In the genomic region with DNA sequence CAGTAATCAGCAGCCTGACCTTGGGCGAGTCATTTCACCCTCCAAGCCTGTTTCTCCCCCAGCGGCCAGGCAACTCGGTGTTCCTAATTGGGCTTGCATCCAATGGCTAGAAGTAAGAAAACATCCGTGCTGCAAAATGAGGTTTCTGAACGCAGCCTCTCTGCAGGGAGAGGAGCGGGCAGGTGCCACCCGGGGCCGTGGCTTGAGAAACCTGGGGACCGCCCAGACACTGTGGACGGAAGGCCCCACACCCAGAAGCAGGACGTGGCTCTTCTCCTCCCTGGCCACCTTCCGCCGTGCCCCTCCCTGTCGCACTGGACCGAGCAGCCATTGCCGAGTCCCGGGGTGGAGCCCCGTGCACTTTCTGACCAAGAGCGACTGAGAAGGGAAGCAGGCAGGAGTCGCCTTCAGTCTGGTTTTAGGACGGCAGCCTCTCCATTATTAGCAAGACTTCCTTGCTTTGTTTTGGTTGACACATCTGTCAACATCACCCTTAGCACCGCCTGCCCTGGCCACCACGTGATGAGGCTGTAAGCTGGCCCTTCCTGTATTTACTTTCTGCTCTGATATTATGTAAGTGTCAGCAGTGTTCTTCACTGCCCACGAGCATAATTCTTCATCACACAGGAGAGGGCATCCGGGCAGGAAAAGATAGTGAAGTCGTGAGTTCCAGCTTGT, we compare ENCODE assay signal across 8 cellular contexts. TPM values are rescaled to one million over a fixed set of nuclear protein-coding genes. Genes with fewer than 3 reads are reported as not detected.
DNase-seq lines count a peak whose midpoint lies in the region; ATAC-seq, FAIRE-seq and TF ChIP-seq lines count a peak whose summit lies in the region.

No MANE protein-coding gene starts in this region.

- H3K27ac ChIP-seq in sigmoid colon, result peak overlapping the region; percentile 98 to 100 (median 100)

- no peak for TF ChIP-seq CTCF in bronchial epithelial cell (IDR thresholded peaks at IDR 0.05; ENCODE audit: insufficient read depth, low read length, severe bottlenecking)
- TF ChIP-seq CTCF in sigmoid colon (IDR thresholded peaks at IDR 0.05), result no peak

- TF ChIP-seq EP300 in sigmoid colon (IDR thresholded peaks at IDR 0.05), result no peak

- H3K36me3 ChIP-seq in bronchial epithelial cell (ENCODE audit: control insufficient read depth, insufficient read depth, low read length) (peaks cover 14% of the 10 kb centered on the region), sigmoid colon (peaks cover 14 to 29% (median 21%) of the 10 kb centered on the region in 4 donors)

- H3K4me1 ChIP-seq in sigmoid colon, result peaks cover 0 to 46% (median 38%) of the 10 kb centered on the region in 4 donors

- no peak for TF ChIP-seq POLR2A in sigmoid colon (IDR thresholded peaks at IDR 0.05)

- intact Hi-C loops in sigmoid colon (cut with DNase I), result loop anchor here (1.0 to 10.0 kb wide), 5 partner anchors 57 to 1192 kb away; a partner anchor contains a TSS

- DNase-seq in AG08395 (ENCODE audit: low spot score) (peak; percentile 62), GM18507 (ENCODE audit: extremely low spot score, insufficient read length, low read depth) (no peak), LoVo (ENCODE audit: low spot score) (peak; percentile 67), T-helper 1 cell (peak in 3 of 5 donors; percentile 21 to 63 (median 31)), bronchial epithelial cell (ENCODE audit: low read depth) (peak; percentile 73), sigmoid colon (peak; percentile 92)

- no peak for ATAC-seq in HG03571 (IDR thresholded peaks at IDR 0.05; ENCODE audit: unreplicated experiment)

- 0% methylated on average over 26 of the region's 26 CpGs for WGBS in sigmoid colon, 2 donors

- H3K27me3 ChIP-seq in bronchial epithelial cell (ENCODE audit: control insufficient read depth, insufficient read depth, low read length), result no peaks in the 10 kb centered on the region
- no peaks in the 10 kb centered on the region for H3K27me3 ChIP-seq in sigmoid colon

- FAIRE-seq in GM18507 (lab: Jason Lieb, UNC), result peak; percentile 67
- no peak for FAIRE-seq in bronchial epithelial cell (lab: Jason Lieb, UNC)

- H3K4me3 ChIP-seq in bronchial epithelial cell (ENCODE audit: low read depth, low read length) (peak overlapping the region; percentile 98), iPS-18c (ENCODE audit: insufficient read depth, low read depth, low read length) (peak overlapping the region; percentile 83), sigmoid colon (peak overlapping the region; percentile 86 to 100 (median 100))

- H3K9me3 ChIP-seq in iPS-18c (ENCODE audit: control insufficient read depth, insufficient read depth, low read length) (no peaks in the 10 kb centered on the region), sigmoid colon (no peaks in the 10 kb centered on the region)

RNA-seq across cellular contexts. Expression of a gene that starts 0.8 kb away (rescaled TPM):
- total RNA-seq in bronchial epithelial cell (93.8 and 110 TPM in 2 replicates), sigmoid colon (10 to 100 TPM; 63.1 to 93.1 (median 73.1) TPM)
- polyA plus RNA-seq in sigmoid colon, result 100 to 1,000 TPM in 1 of 3 donors, 10 to 100 TPM in 2; 54.1 to 119 (median 59.2) TPM

RNA-seq across cellular contexts. Expression of a gene that starts 29.0 kb away (rescaled TPM):
- total RNA-seq in bronchial epithelial cell (not detected in 2 replicates), sigmoid colon (under 1 TPM in 2 of 4 donors, not detected in 2; 0.36 to 0.55 TPM)
- polyA plus RNA-seq in sigmoid colon, result 1 to 10 TPM in 2 of 3 donors, not detected in 1; 1.2 to 2.1 TPM

RNA-seq across cellular contexts. Expression of a gene that starts 56.6 kb away (rescaled TPM):
- total RNA-seq in bronchial epithelial cell (2.1 and 2.2 TPM in 2 replicates), sigmoid colon (10 to 100 TPM in 3 of 4 donors, 1 to 10 TPM in 1; 9.5 to 37.7 (median 16.0) TPM)
- 100 to 1,000 TPM in 1 of 3 donors, 10 to 100 TPM in 2; 13.8 to 119 (median 24.0) TPM for polyA plus RNA-seq in sigmoid colon
